Comparison of ENCODE assay signal across 27 cellular contexts in the genomic region with DNA sequence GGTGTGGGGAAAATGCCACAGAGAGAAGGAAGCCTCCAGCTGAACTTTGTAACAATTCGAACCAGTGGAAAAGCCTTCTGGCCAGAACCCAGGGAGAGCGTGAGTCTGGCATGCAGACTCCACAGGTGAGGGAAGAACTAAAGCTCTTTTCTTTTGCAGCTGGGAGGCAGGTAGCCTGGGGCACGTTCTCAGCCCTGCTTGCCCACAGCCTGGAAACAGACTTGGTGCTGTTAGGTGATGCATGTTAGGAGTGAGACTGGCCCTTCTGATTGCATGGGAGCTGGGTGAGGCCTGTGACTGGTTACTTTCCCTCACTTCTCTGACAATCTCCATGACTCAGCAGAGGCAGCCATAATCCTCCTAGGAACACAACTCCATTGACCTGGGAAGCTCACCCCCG.
"Had no signal": no experiment of that assay in that cellular context is flagged by ENCODE, and none has a peak within 500 bp of the region (broad histone marks: within the 10 kb centered on the region; RNA-seq: fewer than 3 reads in every experiment).

No MANE protein-coding gene starts in this region.

- DNase-seq: natural killer cell; occipital lobe; ovary; posterior cingulate gyrus; psoas muscle; right cardiac atrium; right lobe of liver; sigmoid colon; small intestine; stimulated activated CD4-positive, alpha-beta T cell treated with anti-CD3 and anti-CD28 coated beads, Interleukin-1b, Interleukin-23, amount 100 ng/mL, for 48 hours; stimulated activated CD4-positive, alpha-beta T cell treated with anti-CD3 and anti-CD28 coated beads, Interleukin-4, amount 100 ng/mL, for 1 hour; stimulated activated CD4-positive, alpha-beta T cell treated with anti-CD3 and anti-CD28 coated beads, Interleukin-4, amount 100 ng/mL, for 4 hours; stimulated activated CD8-positive, alpha-beta memory T cell treated with anti-CD3 and anti-CD28 coated beads, Interleukin-4, amount 100 ng/mL, for 48 hours; stimulated activated naive CD4-positive, alpha-beta T cell; stimulated activated naive CD8-positive, alpha-beta T cell treated with anti-CD3 and anti-CD28 coated beads, Interleukin-15, amount 100 ng/mL, for 72 hours; stimulated activated naive CD8-positive, alpha-beta T cell treated with anti-CD3 and anti-CD28 coated beads, Interleukin-15, Interleukin-2, amounts not matched to agents 100 U/mL and 50 U/mL, for 24 hours; substantia nigra; testis; tibial artery; transverse colon; upper lobe of left lung had no signal

- H3K4me1 Mint-ChIP-seq: nephron; neural progenitor cell; stimulated activated memory B cell treated with anti-CD40 and anti-IgM and Interleukin-4, amounts not matched to agents 10 μg/mL and 1 μg/mL and 100 μg/mL, for 72 hours; stimulated activated naive CD8-positive, alpha-beta T cell treated with anti-CD3 and anti-CD28 coated beads, Interleukin-15, amount 100 ng/mL, for 72 hours had no signal

- ATAC-seq: natural killer cell; psoas muscle; right cardiac atrium; right lobe of liver; stimulated activated memory B cell treated with anti-CD40 and anti-IgM and Interleukin-4, amounts not matched to agents 10 μg/mL and 1 μg/mL and 100 μg/mL, for 72 hours; stimulated activated naive CD8-positive, alpha-beta T cell treated with anti-CD3 and anti-CD28 coated beads, Interleukin-15, amount 100 ng/mL, for 72 hours; stimulated activated naive CD8-positive, alpha-beta T cell treated with anti-CD3 and anti-CD28 coated beads, Interleukin-15, Interleukin-2, amounts not matched to agents 100 U/mL and 50 U/mL, for 24 hours had no signal

- H3K36me3 Mint-ChIP-seq: natural killer cell; neural progenitor cell; stimulated activated memory B cell treated with anti-CD40 and anti-IgM and Interleukin-4, amounts not matched to agents 10 μg/mL and 1 μg/mL and 100 μg/mL, for 72 hours had no signal

- H3K27me3 Mint-ChIP-seq: progenitor cell of endocrine pancreas had no signal

- H3K4me3 ChIP-seq: neural progenitor cell, ovary, psoas muscle, right lobe of liver, sigmoid colon, suprapubic skin, testis, tibial artery, transverse colon, upper lobe of left lung, vagina had no signal

- H3K4me3 Mint-ChIP-seq: natural killer cell; nephron; neural progenitor cell; stimulated activated memory B cell treated with anti-CD40 and anti-IgM and Interleukin-4, amounts not matched to agents 10 μg/mL and 1 μg/mL and 100 μg/mL, for 72 hours; stimulated activated naive CD8-positive, alpha-beta T cell treated with anti-CD3 and anti-CD28 coated beads, Interleukin-15, amount 100 ng/mL, for 72 hours had no signal

- H3K27ac Mint-ChIP-seq: natural killer cell; nephron; neural progenitor cell; progenitor cell of endocrine pancreas; stimulated activated memory B cell treated with anti-CD40 and anti-IgM and Interleukin-4, amounts not matched to agents 10 μg/mL and 1 μg/mL and 100 μg/mL, for 72 hours; stimulated activated naive CD8-positive, alpha-beta T cell treated with anti-CD3 and anti-CD28 coated beads, Interleukin-15, amount 100 ng/mL, for 72 hours had no signal
